18 cellular contexts compared by ENCODE assay signal in the genomic region with DNA sequence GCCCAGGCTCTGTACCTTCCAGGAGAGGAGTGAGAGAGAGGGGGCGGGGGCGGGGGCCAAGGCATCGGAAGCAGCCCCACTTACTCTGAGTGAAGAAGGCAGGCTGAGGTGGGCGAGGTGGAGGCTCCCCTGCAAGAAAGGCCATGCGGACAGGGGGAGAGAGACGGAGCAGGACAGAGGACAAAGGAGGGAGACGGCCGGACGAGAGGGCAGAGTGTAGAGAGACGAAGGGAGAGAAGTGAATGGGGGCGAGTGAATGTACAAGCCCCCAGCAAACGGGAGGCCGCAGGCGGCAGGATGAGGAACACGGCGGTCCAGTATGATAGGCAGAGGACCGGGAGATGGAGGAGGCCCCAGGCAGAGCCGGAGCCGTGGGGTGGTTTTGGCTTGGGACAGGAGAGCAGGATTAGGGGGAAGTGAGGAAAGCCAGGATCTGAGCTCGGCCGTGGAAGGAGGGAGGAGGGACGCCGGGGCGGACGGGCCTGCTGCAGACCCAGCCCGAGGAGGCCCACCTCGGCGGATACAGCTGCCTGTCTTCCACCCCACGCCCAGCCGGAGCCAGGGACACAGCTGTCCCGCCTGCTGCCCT. TPM values are rescaled to one million over a fixed set of nuclear protein-coding genes. Genes with fewer than 3 reads are reported as not detected.
DNase-seq lines count a peak whose midpoint lies in the region; ATAC-seq and TF ChIP-seq lines count a peak whose summit lies in the region.
"Had no signal": no experiment of that assay in that cellular context is flagged by ENCODE, and none has a peak within 500 bp of the region (broad histone marks: within the 10 kb centered on the region; RNA-seq: fewer than 3 reads in every experiment).

No MANE protein-coding gene starts in this region.

- no peaks in the 10 kb centered on the region for H3K4me1 ChIP-seq in GM23338 (ENCODE audit: insufficient read depth)
- no peaks in the 10 kb centered on the region for H3K4me1 ChIP-seq in HEK293 (ENCODE audit: control insufficient read depth, insufficient read depth, low read length)
- no peaks in the 10 kb centered on the region for H3K4me1 ChIP-seq in OCI-LY7 (ENCODE audit: insufficient read depth, low read length, poor library complexity, severe bottlenecking)

- H3K4me2 ChIP-seq in GM23338: no peak overlapping the region
- no peak overlapping the region for H3K4me2 ChIP-seq in OCI-LY7 (ENCODE audit: low read length)
- H3K4me2 ChIP-seq: BLaER1 treated with 17β-estradiol and CSF1 and Interleukin-3, amounts not matched to agents 10 nM and 100 nM had no signal

- no TSS peak for BruUV-seq in OCI-LY7 (replicated peaks; lab: Mats Ljungman, UMichigan)

- no peak for TF ChIP-seq CTCF in GM23338 (conservative IDR thresholded peaks at IDR 0.05; ENCODE audit: low read depth in 2 of 2)
- no peak for TF ChIP-seq CTCF in HEK293 (tag by site-specific recombination; IDR thresholded peaks at IDR 0.05)
- no peak for TF ChIP-seq CTCF in brain (conservative IDR thresholded peaks at IDR 0.05)
- TF ChIP-seq CTCF in nephron progenitor cell (IDR thresholded peaks at IDR 0.05): no peak
- TF ChIP-seq CTCF in OCI-LY7 (conservative IDR thresholded peaks at IDR 0.05; ENCODE audit: low read length): no peak

- no peaks in the 10 kb centered on the region for H3K4me1 Mint-ChIP-seq in GM23338
- no peaks in the 10 kb centered on the region for H3K4me1 Mint-ChIP-seq in brain
- peaks cover 20% of the 10 kb centered on the region for H3K4me1 Mint-ChIP-seq in nephron progenitor cell

- H3K79me2 ChIP-seq in GM23338 (replicated peaks; ENCODE audit: insufficient read depth) (no peaks in the 10 kb centered on the region), OCI-LY7 (ENCODE audit: insufficient read depth, low read depth, low read length) (no peaks in the 10 kb centered on the region)

- H3K4me3 Mint-ChIP-seq in GM23338 (no peak overlapping the region; the same call in 2 of the 3 replicates), brain (no peak overlapping the region), nephron progenitor cell (no peak overlapping the region)

- H3K4me3 ChIP-seq in GM23338 (no peak overlapping the region), HEK293 (ENCODE audit: low read depth, low read length) (no peak overlapping the region), OCI-LY7 (ENCODE audit: low read depth, low read length, poor library complexity, severe bottlenecking) (no peak overlapping the region)
- H3K4me3 ChIP-seq: BLaER1 treated with 17β-estradiol and CSF1 and Interleukin-3, amounts not matched to agents 10 nM and 100 nM had no signal

- H2AFZ ChIP-seq in GM23338: no peak overlapping the region
- no peak overlapping the region for H2AFZ ChIP-seq in OCI-LY7 (ENCODE audit: low read length)

- no peaks in the 10 kb centered on the region for H3K27me3 ChIP-seq in GM23338 (ENCODE audit: insufficient read depth)
- H3K27me3 ChIP-seq: BLaER1 treated with 17β-estradiol and CSF1 and Interleukin-3, amounts not matched to agents 10 nM and 100 nM had no signal

- H3K27ac ChIP-seq in GM23338 (ENCODE audit: low read depth): no peak overlapping the region
- no peak overlapping the region for H3K27ac ChIP-seq in HEK293 (ENCODE audit: extremely low read depth, low read depth, low read length)
- no peak overlapping the region for H3K27ac ChIP-seq in OCI-LY7 (ENCODE audit: low read depth, low read length, poor library complexity, severe bottlenecking)
- H3K27ac ChIP-seq: BLaER1 treated with 17β-estradiol and CSF1 and Interleukin-3, amounts not matched to agents 10 nM and 100 nM had no signal

- no peaks in the 10 kb centered on the region for H3K36me3 ChIP-seq in GM23338 (ENCODE audit: insufficient read depth)
- peaks cover 0 to 67% of the 10 kb centered on the region in 2 experiments; a peak in 2 of 3 replicates for H3K36me3 ChIP-seq in HEK293 (ENCODE audit: control insufficient read depth in 2 of 2, insufficient read depth in 1 of 2, low read length in 2 of 2)
- H3K36me3 ChIP-seq in OCI-LY7 (ENCODE audit: insufficient read depth, low read length): peaks cover 10% of the 10 kb centered on the region; the same call in 1 of the 2 replicates

- H3K9me3 ChIP-seq in HEK293 (ENCODE audit: control insufficient read depth, insufficient read depth, low read depth, low read length) (no peaks in the 10 kb centered on the region), OCI-LY7 (ENCODE audit: low read length) (no peaks in the 10 kb centered on the region)
- H3K9me3 ChIP-seq: BLaER1 treated with 17β-estradiol and CSF1 and Interleukin-3, amounts not matched to agents 10 nM and 100 nM had no signal

- H3K27me3 Mint-ChIP-seq in GM23338 (ENCODE audit: insufficient read depth, low read depth, poor library complexity) (peaks cover 8% of the 10 kb centered on the region), brain (no peaks in the 10 kb centered on the region), nephron progenitor cell (ENCODE audit: low read depth, poor library complexity) (no peaks in the 10 kb centered on the region)

- H4K20me1 ChIP-seq in GM23338 (replicated peaks; ENCODE audit: insufficient read depth) (no peaks in the 10 kb centered on the region), OCI-LY7 (ENCODE audit: insufficient read depth, low read length) (no peaks in the 10 kb centered on the region)

- DNase-seq in GM23338 (ENCODE audit: low spot score) (no peak), nephron progenitor cell (no peak), OCI-LY7 (ENCODE audit: low spot score) (no peak), inferior parietal cortex (ENCODE audit: extremely low spot score) (no peak), GDM1 (lab: John Stamatoyannopoulos, UW) (no peak)
- DNase-seq: DMS79, KG1, NCI-H1417, NCI-H187, NCI-H226, NCI-H524 treated with DMSO at 0.1 percent for 48 hours, Right ventricle myocardium superior, SW 1271 had no signal

- H3K9me2 ChIP-seq in GM23338 (ENCODE audit: insufficient read depth) (no peaks in the 10 kb centered on the region), OCI-LY7 (ENCODE audit: insufficient read depth, low read length) (no peaks in the 10 kb centered on the region)

- intact Hi-C loops in OCI-LY7 (cut with micrococcal nuclease; ENCODE audit: unreplicated experiment): no loop called here

- no peaks in the 10 kb centered on the region; the same call in 2 of the 3 replicates for H3K36me3 Mint-ChIP-seq in GM23338 (ENCODE audit: low read depth)
- no peaks in the 10 kb centered on the region for H3K36me3 Mint-ChIP-seq in brain
- H3K36me3 Mint-ChIP-seq in nephron progenitor cell (ENCODE audit: low read depth): peaks cover 8% of the 10 kb centered on the region

- POLR2A ChIA-PET in HEK293 (lab: Yijun Ruan, JAX) (no interaction called here), OCI-LY7 (lab: Charles Lee) (no interaction called here)

- H3K27ac Mint-ChIP-seq in GM23338: 0 out of 2 replicates have a peak overlapping the region, but pooled peaks have one; percentile 43
- peak overlapping the region in 3 of 5 experiments; percentile 6 to 35 (median 30) for H3K27ac Mint-ChIP-seq in brain
- H3K27ac Mint-ChIP-seq in nephron progenitor cell: peak overlapping the region; percentile 82

- H3F3A ChIP-seq in GM23338 (replicated peaks; ENCODE audit: low read depth): no peaks in the 10 kb centered on the region

- CTCF ChIA-PET in HEK293 (lab: Yijun Ruan, JAX): interaction anchor here (0.5 kb wide), 1 partner anchor 17 kb away, joined by 3 read pairs; no protein-coding TSS in a partner anchor
- CTCF ChIA-PET in OCI-LY7 (lab: Charles Lee; ENCODE audit: unreplicated experiment): no interaction called here

- ATAC-seq in GM23338 (no peak), HG03095 (IDR thresholded peaks at IDR 0.05; ENCODE audit: unreplicated experiment) (no peak)

- H3K9me3 Mint-ChIP-seq in GM23338 (no peaks in the 10 kb centered on the region), brain (no peaks in the 10 kb centered on the region), nephron progenitor cell (no peaks in the 10 kb centered on the region)

TF ChIP-seq in GM23338, 12 proteins besides CTCF, POLR2A, EP300 and RAD21:
- TF ChIP-seq EZH2phosphoT487 (IDR thresholded peaks at IDR 0.05; ENCODE audit: unreplicated experiment) (no peak), ZNF114 (CRISPR knock-in tag; IDR thresholded peaks at IDR 0.05) (no peak)

TF ChIP-seq in HEK293, 187 proteins besides CTCF, POLR2A, EP300 and RAD21 (continues in another document):
- TF ChIP-seq ZNF600 (tag by site-specific recombination; IDR thresholded peaks at IDR 0.05) (peak; percentile 21; the same call in 1 of the 2 replicates), OVOL3 (tag by site-specific recombination; IDR thresholded peaks at IDR 0.05) (no peak), EGR2 (tag by site-specific recombination; IDR thresholded peaks at IDR 0.05; ENCODE audit: low read depth) (peak; percentile 77)
- TF ChIP-seq, protein P1, sequence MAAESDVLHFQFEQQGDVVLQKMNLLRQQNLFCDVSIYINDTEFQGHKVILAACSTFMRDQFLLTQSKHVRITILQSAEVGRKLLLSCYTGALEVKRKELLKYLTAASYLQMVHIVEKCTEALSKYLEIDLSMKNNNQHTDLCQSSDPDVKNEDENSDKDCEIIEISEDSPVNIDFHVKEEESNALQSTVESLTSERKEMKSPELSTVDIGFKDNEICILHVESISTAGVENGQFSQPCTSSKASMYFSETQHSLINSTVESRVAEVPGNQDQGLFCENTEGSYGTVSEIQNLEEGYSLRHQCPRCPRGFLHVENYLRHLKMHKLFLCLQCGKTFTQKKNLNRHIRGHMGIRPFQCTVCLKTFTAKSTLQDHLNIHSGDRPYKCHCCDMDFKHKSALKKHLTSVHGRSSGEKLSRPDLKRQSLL (tag by site-specific recombination; IDR thresholded peaks at IDR 0.05): peak; percentile 11; the same call in 1 of the 2 replicates

RNA-seq across cellular contexts. Expression of gene TNK2, which starts 38.8 kb away (rescaled TPM):
- total RNA-seq in GM23338 (2014; rRNA removed; shearing (Covaris generic)): 17.4 and 22.5 TPM in 2 replicates
- polyA plus RNA-seq in GM23338 (2016; fragmentation: Nextera tagmentation; extraction: Ambion mirVana): 9.6 and 10.0 TPM in 2 replicates
- 59.9 TPM for polyA plus RNA-seq in brain (ENCODE audit: insufficient read depth, low read depth, low replicate concordance)
- 32.9 and 43.6 TPM in 2 replicates for total RNA-seq in OCI-LY7 (2014; rRNA removed; shearing (Covaris generic))
- total RNA-seq in OCI-LY7 (2022): 92.1 and 103 TPM in 2 replicates

RNA-seq across cellular contexts. Expression of gene MUC4, which starts 57.8 kb away (rescaled TPM):
- total RNA-seq in GM23338 (2014; rRNA removed; shearing (Covaris generic)): 1.3 and 1.6 TPM in 2 replicates
- polyA plus RNA-seq in GM23338 (2016; fragmentation: Nextera tagmentation; extraction: Ambion mirVana) (0.80 and 1.3 TPM in 2 replicates), brain (ENCODE audit: insufficient read depth, low read depth, low replicate concordance) (0.25 TPM)
- 0.03 and 0.08 TPM in 2 replicates for total RNA-seq in OCI-LY7 (2014; rRNA removed; shearing (Covaris generic))
- total RNA-seq in OCI-LY7 (2022): 0.11 and 0.42 TPM in 2 replicates
- total RNA-seq: A673, Right ventricle myocardium superior had no signal

Comparison
In these comparisons a context has a peak if more than half of its experiments do, and no peak if none do; other contexts are left out.
1. H3K27ac Mint-ChIP-seq: peak in every context shown above with its lines; median percentile 82 in nephron progenitor cell; 43 in GM23338; 30 in brain.